8 cellular contexts compared by ENCODE assay signal in genomic region chr12:92034858-92035401, GRCh38.
DNase-seq lines count a peak whose midpoint lies in the region; ATAC-seq and TF ChIP-seq lines count a peak whose summit lies in the region.

No MANE protein-coding gene starts in this region.

- peak overlapping the region; percentile 50 for H2AFZ ChIP-seq in OCI-LY1 (ENCODE audit: low read length)

- no peaks in the 10 kb centered on the region for H3K9me3 ChIP-seq in OCI-LY1 (ENCODE audit: low read length)

- H3K27me3 ChIP-seq in OCI-LY1 (ENCODE audit: insufficient read depth, low read length): no peaks in the 10 kb centered on the region

- no peaks in the 10 kb centered on the region for H3K9me2 ChIP-seq in OCI-LY1 (ENCODE audit: low read depth, low read length)

- POLR2A ChIA-PET in HEK293T (lab: Yijun Ruan, JAX): no interaction called here

- H3K27ac ChIP-seq in OCI-LY1 (ENCODE audit: low read depth, low read length, poor library complexity, severe bottlenecking): peak overlapping the region; percentile 54

- peak overlapping the region; percentile 50; the same call in 1 of the 2 replicates for H3K9ac ChIP-seq in OCI-LY1 (ENCODE audit: low read length)

- H4K20me1 ChIP-seq in OCI-LY1 (ENCODE audit: insufficient read depth, low read length): no peaks in the 10 kb centered on the region

- H3K4me1 ChIP-seq in OCI-LY1 (ENCODE audit: insufficient read depth, low read length, severe bottlenecking): peaks cover 30% of the 10 kb centered on the region

- no peaks in the 10 kb centered on the region for H3K36me3 ChIP-seq in OCI-LY1 (ENCODE audit: insufficient read depth, low read length)

- H3K4me1 Mint-ChIP-seq in activated naive CD4-positive, alpha-beta T cell treated with anti-CD3 and anti-CD28 coated beads, Interleukin-2, amount 50 U/mL, for 24 hours: peaks cover 89% of the 10 kb centered on the region

- peaks cover 5% of the 10 kb centered on the region for H3K9me3 Mint-ChIP-seq in activated naive CD4-positive, alpha-beta T cell treated with anti-CD3 and anti-CD28 coated beads, Interleukin-2, amount 50 U/mL, for 24 hours

- peaks cover 12% of the 10 kb centered on the region for H3K36me3 Mint-ChIP-seq in activated naive CD4-positive, alpha-beta T cell treated with anti-CD3 and anti-CD28 coated beads, Interleukin-2, amount 50 U/mL, for 24 hours

- no peak for TF ChIP-seq CTCF in OCI-LY1 (IDR thresholded peaks at IDR 0.05; ENCODE audit: low read length)

- DNase-seq in COR-L47 (lab: John Stamatoyannopoulos, UW) (peak; percentile 79), head of caudate nucleus (peak; percentile 16 to 75 (median 54)), retina (peak; percentile 37), HEK293T (ENCODE audit: extremely low spot score) (no peak)

- no peaks in the 10 kb centered on the region for H3F3A ChIP-seq in OCI-LY1 (ENCODE audit: insufficient read depth, low read length)

- intact Hi-C loops in head of caudate nucleus (cut with DNase I): no loop called here

- peak overlapping the region; percentile 93 for H3K4me3 Mint-ChIP-seq in activated naive CD4-positive, alpha-beta T cell treated with anti-CD3 and anti-CD28 coated beads, Interleukin-2, amount 50 U/mL, for 24 hours

- H3K27ac Mint-ChIP-seq in activated naive CD4-positive, alpha-beta T cell treated with anti-CD3 and anti-CD28 coated beads, Interleukin-2, amount 50 U/mL, for 24 hours: peak overlapping the region; percentile 98

- H3K4me2 ChIP-seq in OCI-LY1 (ENCODE audit: low read length): peak overlapping the region; percentile 71

- H3K79me2 ChIP-seq in OCI-LY1 (ENCODE audit: insufficient read depth, low read length): no peaks in the 10 kb centered on the region

- ATAC-seq in GM19438 (IDR thresholded peaks at IDR 0.05; ENCODE audit: low read depth, unreplicated experiment) (peak; percentile 82), HG03460 (IDR thresholded peaks at IDR 0.05; ENCODE audit: unreplicated experiment) (peak; percentile 72)

- CTCF ChIA-PET in HEK293T (lab: Yijun Ruan, JAX): no interaction called here

- H3K4me3 ChIP-seq in OCI-LY1 (ENCODE audit: low read depth, low read length, poor library complexity, severe bottlenecking): peak overlapping the region; percentile 45

- H3K27me3 Mint-ChIP-seq in activated naive CD4-positive, alpha-beta T cell treated with anti-CD3 and anti-CD28 coated beads, Interleukin-2, amount 50 U/mL, for 24 hours: no peaks in the 10 kb centered on the region

TF ChIP-seq in HEK293T, 16 proteins besides CTCF, POLR2A, EP300 and RAD21:
- TF ChIP-seq PKNOX1 (IDR thresholded peaks at IDR 0.05): no peak
- TF ChIP-seq ELF4 (IDR thresholded peaks at IDR 0.05): no peak
- no peak for TF ChIP-seq LEF1 (IDR thresholded peaks at IDR 0.05; ENCODE audit: borderline replicate concordance)
- TF ChIP-seq TARDBP (IDR thresholded peaks at IDR 0.05): no peak
- TF ChIP-seq HDGF (IDR thresholded peaks at IDR 0.05; ENCODE audit: borderline replicate concordance): no peak
- no peak for TF ChIP-seq NFRKB (IDR thresholded peaks at IDR 0.05)
- no peak for TF ChIP-seq FOXM1 (IDR thresholded peaks at IDR 0.05; ENCODE audit: borderline replicate concordance)
- no peak for TF ChIP-seq CTBP1 (IDR thresholded peaks at IDR 0.05; ENCODE audit: borderline replicate concordance)
- TF ChIP-seq L3MBTL2 (conservative IDR thresholded peaks at IDR 0.05): no peak
- TF ChIP-seq FOXA1 (IDR thresholded peaks at IDR 0.05): no peak
- TF ChIP-seq FOXK2 (IDR thresholded peaks at IDR 0.05): no peak
- no peak for TF ChIP-seq ZNF384 (IDR thresholded peaks at IDR 0.05)
- no peak for TF ChIP-seq SP1 (IDR thresholded peaks at IDR 0.05)
- TF ChIP-seq SUZ12 (IDR thresholded peaks at IDR 0.05): no peak
- no peak for TF ChIP-seq ARNT (IDR thresholded peaks at IDR 0.05)
- TF ChIP-seq BHLHE40 (IDR thresholded peaks at IDR 0.05; ENCODE audit: borderline replicate concordance): no peak
